8 cellular contexts compared by ENCODE assay signal in the genomic region with DNA sequence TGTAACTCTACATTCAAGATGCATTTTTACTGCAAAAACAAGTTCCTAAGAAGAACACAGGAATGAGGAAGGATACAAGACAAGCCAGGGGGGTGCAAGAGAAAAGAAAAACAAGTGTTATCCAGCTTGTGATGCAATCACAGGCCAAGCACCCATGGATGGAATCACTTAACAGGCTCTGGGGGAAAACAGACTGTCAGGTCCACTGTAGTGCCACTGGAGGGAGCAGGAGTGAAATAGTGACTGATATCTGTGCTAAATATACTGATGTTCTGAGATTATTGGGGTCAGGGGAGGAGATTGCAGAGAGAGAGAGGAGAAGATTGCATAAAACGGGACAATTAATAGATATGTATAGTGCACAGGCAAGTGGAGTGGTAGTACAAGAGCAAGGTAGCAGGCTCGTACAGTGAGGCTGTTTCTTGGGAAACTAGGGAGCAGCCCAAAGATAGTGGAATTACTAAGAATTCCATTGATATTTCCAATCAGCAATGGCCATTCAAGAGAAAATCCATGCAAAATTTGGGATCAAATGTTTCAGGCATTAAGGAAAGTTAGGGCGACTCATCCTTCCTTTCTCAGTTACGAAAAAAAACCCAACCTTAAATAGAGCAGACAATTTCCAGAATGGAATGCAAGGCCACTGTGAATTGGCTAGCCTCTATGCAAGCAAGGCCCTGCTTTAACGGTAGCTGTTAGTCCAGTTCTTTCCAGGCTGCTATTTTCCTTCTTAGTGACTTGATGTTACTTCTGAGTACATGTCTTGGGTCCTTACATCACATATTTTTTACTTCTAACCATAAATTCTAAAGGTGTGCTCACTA. TPM values are rescaled to one million over a fixed set of nuclear protein-coding genes. Genes with fewer than 3 reads are reported as not detected.
DNase-seq lines count a peak whose midpoint lies in the region; ATAC-seq and TF ChIP-seq lines count a peak whose summit lies in the region.

No MANE protein-coding gene starts in this region.

- peak; percentile 76 for ATAC-seq in left lung
- ATAC-seq in GM18868 (IDR thresholded peaks at IDR 0.05; ENCODE audit: unreplicated experiment), result no peak
- ATAC-seq in GM19455 (IDR thresholded peaks at IDR 0.05; ENCODE audit: unreplicated experiment), result no peak
- no peak for ATAC-seq in HG02840 (IDR thresholded peaks at IDR 0.05; ENCODE audit: low FRiP score, unreplicated experiment)

- H3K36me3 ChIP-seq in HUES64 (ENCODE audit: insufficient read depth, low read length) (no peaks in the 10 kb centered on the region), left lung (no peaks in the 10 kb centered on the region)

- no peak overlapping the region for H3K4me3 ChIP-seq in HUES64 (ENCODE audit: low read length)
- no peak overlapping the region for H3K4me3 ChIP-seq in left lung

- intact Hi-C loops in left lung (cut with DNase I), result loop anchor here in 1 of 2 donors (5.0 kb wide), 1 partner anchor 145 kb away; no protein-coding TSS in a partner anchor

- no peak overlapping the region for H3K9ac ChIP-seq in HUES64 (ENCODE audit: low read depth, low read length)

- DNase-seq in AG09319 (ENCODE audit: extremely low read depth, low read depth), result peak; percentile 48
- DNase-seq in astrocyte of the hippocampus (ENCODE audit: low read depth, low spot score), result peak; percentile 74
- DNase-seq in left lung, result no peak
- DNase-seq in stimulated activated CD4-positive, alpha-beta T cell treated with anti-CD3 and anti-CD28 coated beads, Interleukin-12 subunit alpha, Interleukin-12 subunit beta, amount 100 ng/mL, for 4 hours, result no peak

- TF ChIP-seq CTCF in AG09319 (IDR thresholded peaks at IDR 0.05; ENCODE audit: low read depth, low read length), result peak; percentile 69
- TF ChIP-seq CTCF in left lung (IDR thresholded peaks at IDR 0.05), result peak; percentile 17 to 22

- H3K27ac ChIP-seq in HUES64 (ENCODE audit: low read depth, low read length), result 0 out of 2 replicates have a peak overlapping the region, but pooled peaks have one; percentile 0
- no peak overlapping the region for H3K27ac ChIP-seq in left lung

- H3K9me3 ChIP-seq in HUES64 (ENCODE audit: insufficient read depth, low read depth, low read length) (peaks cover 6% of the 10 kb centered on the region; the same call in 1 of the 2 replicates), left lung (peaks cover 0 to 4% of the 10 kb centered on the region in 2 donors)

- H3K27me3 ChIP-seq in HUES64 (ENCODE audit: insufficient read depth, low read length) (no peaks in the 10 kb centered on the region), left lung (no peaks in the 10 kb centered on the region)

- 70% methylated on average over 5 of the region's 5 CpGs for WGBS in HUES64

- H3K4me1 ChIP-seq in HUES64 (ENCODE audit: insufficient read depth, low read length), result peaks cover 13% of the 10 kb centered on the region; the same call in 1 of the 2 replicates
- H3K4me1 ChIP-seq in left lung, result peaks cover 0 to 5% of the 10 kb centered on the region in 2 donors

RNA-seq across cellular contexts. Expression of a gene that starts 52.2 kb away (rescaled TPM):
- 1.6 TPM for polyA plus RNA-seq in HUES64 (2013, experiment 1 of 2)
- 1.7 TPM for polyA plus RNA-seq in HUES64 (2013, experiment 2 of 2)
- total RNA-seq in left lung, result 1 to 10 TPM; 3.6 to 4.1 TPM

RNA-seq across cellular contexts. Expression of a gene that starts 53.7 kb away (rescaled TPM):
- polyA plus RNA-seq in HUES64 (2013, experiment 1 of 2), result not detected
- not detected for polyA plus RNA-seq in HUES64 (2013, experiment 2 of 2)
- total RNA-seq in left lung, result under 1 TPM; 0.09 to 0.34 TPM

Comparison
In these comparisons a context has a peak if more than half of its experiments do, and no peak if none do; other contexts are left out.
1. DNase-seq: peak in AG09319 (single experiment) and astrocyte of the hippocampus (single experiment); none in left lung (0 of 2) and stimulated activated CD4-positive, alpha-beta T cell treated with anti-CD3 and anti-CD28 coated beads, Interleukin-12 subunit alpha, Interleukin-12 subunit beta, amount 100 ng/mL, for 4 hours (single experiment).